Comparison of ENCODE assay signal across 1 cellular context in the genomic region with DNA sequence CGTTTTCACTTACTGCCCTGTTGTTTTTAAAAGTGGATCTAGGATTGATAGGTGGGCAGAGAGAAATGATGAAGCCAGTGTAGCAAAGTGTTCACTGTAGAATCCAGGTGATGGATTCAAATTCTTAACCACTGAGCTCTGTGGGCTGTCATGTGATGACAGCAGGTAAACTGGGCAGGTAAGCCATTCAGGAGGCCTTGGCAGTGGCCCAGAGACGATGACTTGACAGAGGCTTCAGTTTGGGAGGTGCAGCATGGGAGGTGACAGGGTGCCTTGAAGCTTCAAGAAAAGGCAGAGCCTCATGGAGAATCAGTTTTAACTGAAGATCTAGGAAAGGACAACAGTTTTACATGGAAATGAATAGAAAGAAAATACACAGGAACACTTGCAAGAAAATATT.
TF ChIP-seq lines count a peak whose summit lies in the region.

No MANE protein-coding gene starts in this region.

TF ChIP-seq in HepG2, 621 proteins besides CTCF, POLR2A, EP300 and RAD21:
- TF ChIP-seq ZNF792 (CRISPR knock-in tag; IDR thresholded peaks at IDR 0.05) (0 out of 2 replicates have a peak, but pooled peaks have one; percentile 12), NFE2 (CRISPR knock-in tag; IDR thresholded peaks at IDR 0.05) (peak; percentile 33; the same call in 1 of the 2 replicates), MEF2D (CRISPR knock-in tag; IDR thresholded peaks at IDR 0.05) (0 out of 2 replicates have a peak, but pooled peaks have one; percentile 23), HHEX (CRISPR knock-in tag; IDR thresholded peaks at IDR 0.05) (0 out of 2 replicates have a peak, but pooled peaks have one; percentile 11), ZNF251 (CRISPR knock-in tag; IDR thresholded peaks at IDR 0.05) (no peak)
